Comparison of ENCODE assay signal across 8 cellular contexts in the genomic region with DNA sequence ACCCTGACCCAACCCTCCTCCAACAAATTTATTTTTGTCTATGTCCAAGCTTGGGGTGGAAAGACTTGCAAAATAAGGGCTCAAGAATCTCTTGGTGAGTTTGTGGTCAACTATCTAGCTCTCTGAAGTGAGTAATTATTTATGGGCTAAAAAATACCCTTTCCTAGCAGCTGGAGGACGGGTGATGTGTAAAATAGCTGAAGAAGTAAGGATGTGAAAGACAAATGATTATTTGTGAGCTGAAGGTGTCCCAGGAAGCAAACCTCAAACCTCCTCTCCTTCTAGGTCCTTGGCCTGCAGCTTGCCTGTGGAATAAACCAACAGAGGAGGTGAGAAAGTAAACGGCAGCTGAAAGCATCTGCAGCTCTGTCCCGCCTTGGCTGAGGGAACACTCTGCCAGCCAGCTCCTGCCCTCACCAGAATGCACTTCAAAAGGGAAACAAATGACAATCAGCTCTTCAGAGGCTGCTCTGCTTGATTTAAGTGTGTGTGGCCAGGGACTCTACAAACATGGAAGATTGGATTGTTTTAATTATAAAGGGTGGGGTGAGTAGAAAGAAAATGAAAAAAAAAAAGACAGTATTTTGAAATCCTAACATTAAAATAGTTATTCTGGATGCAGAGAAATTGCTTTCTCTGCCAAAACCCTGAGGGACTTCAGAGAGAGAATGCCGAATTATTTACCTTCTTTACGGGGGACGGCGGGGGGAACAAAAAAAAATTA.
DNase-seq lines count a peak whose midpoint lies in the region; ATAC-seq and TF ChIP-seq lines count a peak whose summit lies in the region.

No MANE protein-coding gene starts in this region.

- intact Hi-C loops in body of pancreas (cut with DNase I) (no loop called here), upper lobe of right lung (cut with DNase I) (no loop called here)

- ATAC-seq in body of pancreas = no peak
- ATAC-seq in lung (ENCODE audit: insufficient read depth, low FRiP score) = peak; percentile 21
- ATAC-seq in upper lobe of right lung = peak; percentile 81
- ATAC-seq in GM18909 (IDR thresholded peaks at IDR 0.05; ENCODE audit: poor library complexity, unreplicated experiment) = no peak
- no peak for ATAC-seq in naive thymus-derived CD8-positive, alpha-beta T cell
- ATAC-seq in GM21367 (IDR thresholded peaks at IDR 0.05; ENCODE audit: unreplicated experiment) = no peak

- peaks cover 43% of the 10 kb centered on the region for H3K4me1 ChIP-seq in body of pancreas
- H3K4me1 ChIP-seq in lung (ENCODE audit: control insufficient read depth in 2 of 2, insufficient read depth in 2 of 2, low read length in 2 of 2) = peaks cover 9 to 29% of the 10 kb centered on the region in 2 donors
- H3K4me1 ChIP-seq in upper lobe of right lung = peaks cover 47% of the 10 kb centered on the region

- WGBS in body of pancreas, 2 donors = 33 to 46% methylated on average over 7 of the region's 7 CpGs
- WGBS in lung, 2 donors = 30 to 49% methylated on average over 7 of the region's 7 CpGs

- H3K27ac ChIP-seq in body of pancreas (peak overlapping the region in 3 of 4 donors; percentile 7 to 82 (median 56)), lung (ENCODE audit: low read depth in 1 of 2, low read length in 1 of 2) (peak overlapping the region in 1 of 2 donors; percentile 13), upper lobe of right lung (no peak overlapping the region)

- no peaks in the 10 kb centered on the region for H3K36me3 Mint-ChIP-seq in naive thymus-derived CD8-positive, alpha-beta T cell

- TF ChIP-seq CTCF in body of pancreas (IDR thresholded peaks at IDR 0.05) = no peak
- TF ChIP-seq CTCF in lung (IDR thresholded peaks at IDR 0.05; ENCODE audit: control extremely low read depth, extremely low read depth) = no peak
- TF ChIP-seq CTCF in upper lobe of right lung (IDR thresholded peaks at IDR 0.05) = no peak

- no peaks in the 10 kb centered on the region for H3K9me3 Mint-ChIP-seq in naive thymus-derived CD8-positive, alpha-beta T cell

- H3K4me3 ChIP-seq in body of pancreas (no peak overlapping the region), lung (no peak overlapping the region), upper lobe of right lung (no peak overlapping the region)

- H3K36me3 ChIP-seq in body of pancreas (replicated peaks in 1 of 2; ENCODE audit: insufficient read depth in 1 of 2, low read depth in 2 of 2) (no peaks in the 10 kb centered on the region), lung (ENCODE audit: control insufficient read depth in 2 of 2, insufficient read depth in 2 of 2, low read length in 2 of 2) (no peaks in the 10 kb centered on the region), upper lobe of right lung (no peaks in the 10 kb centered on the region)

- peaks cover 0 to 17% (median 3%) of the 10 kb centered on the region in 5 donors for H3K27me3 Mint-ChIP-seq in naive thymus-derived CD8-positive, alpha-beta T cell

- TF ChIP-seq POLR2A in body of pancreas (IDR thresholded peaks at IDR 0.05) = no peak

- POLR2A ChIA-PET in naive thymus-derived CD8-positive, alpha-beta T cell (lab: Charles Lee) = no interaction called here

- no peak overlapping the region for H3K27ac Mint-ChIP-seq in naive thymus-derived CD8-positive, alpha-beta T cell

- DNase-seq in NCI-H1417 (lab: John Stamatoyannopoulos, UW) = peak; percentile 33 to 75 (median 72)
- DNase-seq in NCI-H1417 treated with DMSO at 0.1 percent for 48 hours (lab: John Stamatoyannopoulos, UW) = no peak
- DNase-seq in body of pancreas = peak in 2 of 4 donors; percentile 16 to 27
- peak; percentile 51 for DNase-seq in lung (ENCODE audit: low spot score)
- DNase-seq in upper lobe of right lung = no peak
- no peak for DNase-seq in naive thymus-derived CD8-positive, alpha-beta T cell

- H3K4me3 Mint-ChIP-seq in naive thymus-derived CD8-positive, alpha-beta T cell = no peak overlapping the region

- H3K4me1 Mint-ChIP-seq in naive thymus-derived CD8-positive, alpha-beta T cell = peaks cover 0 to 11% (median 1%) of the 10 kb centered on the region in 4 donors

- H3K9me3 ChIP-seq in body of pancreas (no peaks in the 10 kb centered on the region), lung (ENCODE audit: control insufficient read depth in 2 of 2, insufficient read depth in 1 of 2, low read length in 1 of 2) (no peaks in the 10 kb centered on the region), upper lobe of right lung (no peaks in the 10 kb centered on the region)

- H3K27me3 ChIP-seq in body of pancreas (no peaks in the 10 kb centered on the region), lung (ENCODE audit: control insufficient read depth, insufficient read depth) (no peaks in the 10 kb centered on the region), upper lobe of right lung (no peaks in the 10 kb centered on the region)

Comparison
In these comparisons a context has a peak if more than half of its experiments do, and no peak if none do; other contexts are left out.
1. DNase-seq: peak in NCI-H1417 (3 of 3) and lung (single experiment); none in NCI-H1417 treated with DMSO at 0.1 percent for 48 hours (single experiment), upper lobe of right lung (single experiment) and naive thymus-derived CD8-positive, alpha-beta T cell (0 of 10).
2. ATAC-seq: peak in lung (single experiment) and upper lobe of right lung (single experiment); none in body of pancreas (single experiment), GM18909 (single experiment), naive thymus-derived CD8-positive, alpha-beta T cell (0 of 2) and GM21367 (single experiment).